27 cellular contexts compared by ENCODE assay signal in the genomic region with DNA sequence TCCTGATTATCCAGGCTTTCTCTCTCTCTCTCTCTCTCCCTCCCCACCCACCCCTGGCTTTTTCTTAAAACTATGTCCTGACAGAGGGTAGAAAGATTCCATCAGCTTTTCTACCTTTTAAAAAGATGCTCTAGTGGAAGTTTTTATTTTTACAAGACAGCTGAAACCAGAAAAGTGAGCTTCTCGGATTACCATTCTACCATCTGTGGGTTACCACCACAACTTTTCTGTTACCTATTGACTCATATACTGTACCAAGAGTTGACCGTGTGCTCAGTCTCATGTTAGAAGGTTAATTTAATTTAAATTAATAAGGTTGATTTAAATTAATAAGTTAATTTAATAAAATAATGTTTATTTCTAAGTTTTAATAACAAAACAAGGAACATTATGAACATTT.
DNase-seq lines count a peak whose midpoint lies in the region; ATAC-seq, FAIRE-seq and TF ChIP-seq lines count a peak whose summit lies in the region.
"Had no signal": no experiment of that assay in that cellular context is flagged by ENCODE, and none has a peak within 500 bp of the region (broad histone marks: within the 10 kb centered on the region; RNA-seq: fewer than 3 reads in every experiment).

No MANE protein-coding gene starts in this region.

- no peak overlapping the region for H3K27ac ChIP-seq in esophagus squamous epithelium
- H3K27ac ChIP-seq: BLaER1, body of pancreas, gastroesophageal sphincter, hepatocyte, transverse colon had no signal

- TF ChIP-seq CTCF in esophagus squamous epithelium (IDR thresholded peaks at IDR 0.05) = no peak

- no peaks in the 10 kb centered on the region for H3K27me3 ChIP-seq in esophagus squamous epithelium
- H3K27me3 ChIP-seq: BLaER1, body of pancreas, gastroesophageal sphincter, hepatocyte, transverse colon had no signal

- H3K9me3 Mint-ChIP-seq in activated T-cell treated with anti-CD3 and anti-CD28 coated beads, Interleukin-2, amount 50 U/mL, for 24 hours = no peaks in the 10 kb centered on the region
- H3K9me3 Mint-ChIP-seq: activated CD8-positive, alpha-beta T cell treated with anti-CD3 and anti-CD28 coated beads for 36 hours; activated T-helper 2 cell treated with anti-CD3 and anti-CD28 coated beads, Interferon-gamma antibody, Interleukin-2, Interleukin-4, amounts not matched to agents 10 μg/mL and 5 μg/mL and 100 μg/mL, durations not matched to agents 14 hours and 24 hours and 36 hours had no signal

- no peak for FAIRE-seq in H54 (lab: Jason Lieb, UNC)
- FAIRE-seq: HepG2 had no signal

- peaks cover 8% of the 10 kb centered on the region for H3K27me3 Mint-ChIP-seq in activated T-cell treated with anti-CD3 and anti-CD28 coated beads, Interleukin-2, amount 50 U/mL, for 24 hours
- H3K27me3 Mint-ChIP-seq: activated CD4-positive, alpha-beta T cell treated with anti-CD3 and anti-CD28 coated beads for 36 hours; activated CD8-positive, alpha-beta T cell treated with anti-CD3 and anti-CD28 coated beads for 36 hours had no signal

- no peaks in the 10 kb centered on the region for H3K36me3 Mint-ChIP-seq in activated T-cell treated with anti-CD3 and anti-CD28 coated beads, Interleukin-2, amount 50 U/mL, for 24 hours (ENCODE audit: low read depth)
- H3K36me3 Mint-ChIP-seq: stimulated activated effector memory CD8-positive, alpha-beta T cell treated with anti-CD3 and anti-CD28 coated beads, Interleukin-12 subunit alpha, Interleukin-12 subunit beta, amount 100 ng/mL, for 72 hours had no signal

- H3K4me1 Mint-ChIP-seq in activated T-cell treated with anti-CD3 and anti-CD28 coated beads, Interleukin-2, amount 50 U/mL, for 24 hours (ENCODE audit: low read depth) = no peaks in the 10 kb centered on the region
- H3K4me1 Mint-ChIP-seq: activated CD4-positive, alpha-beta T cell treated with anti-CD3 and anti-CD28 coated beads for 36 hours; stimulated activated effector memory CD8-positive, alpha-beta T cell treated with anti-CD3 and anti-CD28 coated beads, Interleukin-12 subunit alpha, Interleukin-12 subunit beta, amount 100 ng/mL, for 72 hours had no signal

- H3K4me3 ChIP-seq in esophagus squamous epithelium = no peak overlapping the region
- H3K4me3 ChIP-seq: BLaER1, body of pancreas, gastroesophageal sphincter, HAP-1, hepatocyte, transverse colon had no signal

- H3K36me3 ChIP-seq in esophagus squamous epithelium = no peaks in the 10 kb centered on the region
- H3K36me3 ChIP-seq: BLaER1, gastroesophageal sphincter, HAP-1, transverse colon had no signal

- 76 to 87% methylated on average over 2 of the region's 2 CpGs for WGBS in esophagus squamous epithelium, 2 donors

- H3K27ac Mint-ChIP-seq in activated T-cell treated with anti-CD3 and anti-CD28 coated beads, Interleukin-2, amount 50 U/mL, for 24 hours = no peak overlapping the region
- H3K27ac Mint-ChIP-seq: activated CD4-positive, alpha-beta T cell treated with anti-CD3 and anti-CD28 coated beads for 36 hours; activated CD8-positive, alpha-beta T cell treated with anti-CD3 and anti-CD28 coated beads for 36 hours; activated T-helper 2 cell treated with anti-CD3 and anti-CD28 coated beads, Interferon-gamma antibody, Interleukin-2, Interleukin-4, amounts not matched to agents 10 μg/mL and 5 μg/mL and 100 μg/mL, durations not matched to agents 14 hours and 24 hours and 36 hours; stimulated activated effector memory CD8-positive, alpha-beta T cell treated with anti-CD3 and anti-CD28 coated beads, Interleukin-12 subunit alpha, Interleukin-12 subunit beta, amount 100 ng/mL, for 72 hours had no signal

- no peaks in the 10 kb centered on the region for H3K9me3 ChIP-seq in esophagus squamous epithelium
- H3K9me3 ChIP-seq: BLaER1, body of pancreas, gastroesophageal sphincter, HAP-1, transverse colon had no signal

- intact Hi-C loops in esophagus squamous epithelium (cut with DNase I) = no loop called here

- no peaks in the 10 kb centered on the region for H3K4me1 ChIP-seq in esophagus squamous epithelium
- H3K4me1 ChIP-seq: BLaER1, body of pancreas, gastroesophageal sphincter, HAP-1, transverse colon had no signal

- TF ChIP-seq POLR2A in esophagus squamous epithelium (IDR thresholded peaks at IDR 0.05) (no peak), H54 (IDR thresholded peaks at IDR 0.05; ENCODE audit: low read depth, low read length) (no peak)

- peak; percentile 85 for ATAC-seq in GM18867 (IDR thresholded peaks at IDR 0.05; ENCODE audit: unreplicated experiment)
- ATAC-seq in HG03354 (IDR thresholded peaks at IDR 0.05; ENCODE audit: poor library complexity, severe bottlenecking, unreplicated experiment) = peak; percentile 67
- ATAC-seq: activated CD4-positive, alpha-beta T cell treated with anti-CD3 and anti-CD28 coated beads for 36 hours; activated CD8-positive, alpha-beta T cell treated with anti-CD3 and anti-CD28 coated beads for 36 hours; body of pancreas; gastroesophageal sphincter; stimulated activated effector memory CD8-positive, alpha-beta T cell treated with anti-CD3 and anti-CD28 coated beads, Interleukin-12 subunit alpha, Interleukin-12 subunit beta, amount 100 ng/mL, for 72 hours had no signal

- DNase-seq in NCI-H69 (lab: John Stamatoyannopoulos, UW) = peak; percentile 5
- peak; percentile 55 for DNase-seq in left kidney (ENCODE audit: low read depth, low spot score)
- no peak for DNase-seq in esophagus squamous epithelium (lab: John Stamatoyannopoulos, UW)
- no peak for DNase-seq in H54 (ENCODE audit: insufficient read length, low spot score)
- DNase-seq in activated T-cell treated with anti-CD3 and anti-CD28 coated beads, Interleukin-2, amount 50 U/mL, for 24 hours = no peak
- DNase-seq: activated CD4-positive, alpha-beta T cell treated with anti-CD3 and anti-CD28 coated beads for 36 hours; activated CD8-positive, alpha-beta memory T cell treated with anti-CD3 and anti-CD28 coated beads, Interleukin-2, amount 50 U/mL, for 48 hours; activated CD8-positive, alpha-beta T cell treated with anti-CD3 and anti-CD28 coated beads for 36 hours; activated naive CD4-positive, alpha-beta T cell treated with anti-CD3 and anti-CD28 coated beads, Interleukin-2, amount 50 U/mL, for 16 hours; body of pancreas; DMS79; GDM1; MV-4-11; NCI-H1436 treated with DMSO at 0.1 percent for 48 hours; NCI-H510A treated with DMSO at 0.1 percent for 48 hours; SHP77 treated with DMSO at 0.1 percent for 48 hours; SW 1271; transverse colon had no signal

- no peak overlapping the region for H3K4me3 Mint-ChIP-seq in activated T-cell treated with anti-CD3 and anti-CD28 coated beads, Interleukin-2, amount 50 U/mL, for 24 hours
- H3K4me3 Mint-ChIP-seq: activated CD4-positive, alpha-beta T cell treated with anti-CD3 and anti-CD28 coated beads for 36 hours; activated CD8-positive, alpha-beta T cell treated with anti-CD3 and anti-CD28 coated beads for 36 hours; stimulated activated effector memory CD8-positive, alpha-beta T cell treated with anti-CD3 and anti-CD28 coated beads, Interleukin-12 subunit alpha, Interleukin-12 subunit beta, amount 100 ng/mL, for 72 hours had no signal

Comparison
In these comparisons a context has a peak if more than half of its experiments do, and no peak if none do; other contexts are left out.
1. DNase-seq: peak in NCI-H69 (single experiment) and left kidney (single experiment); none in esophagus squamous epithelium (single experiment), H54 (single experiment) and activated T-cell treated with anti-CD3 and anti-CD28 coated beads, Interleukin-2, amount 50 U/mL, for 24 hours (single experiment).